Comparison of ENCODE assay signal across 9 cellular contexts in the genomic region with DNA sequence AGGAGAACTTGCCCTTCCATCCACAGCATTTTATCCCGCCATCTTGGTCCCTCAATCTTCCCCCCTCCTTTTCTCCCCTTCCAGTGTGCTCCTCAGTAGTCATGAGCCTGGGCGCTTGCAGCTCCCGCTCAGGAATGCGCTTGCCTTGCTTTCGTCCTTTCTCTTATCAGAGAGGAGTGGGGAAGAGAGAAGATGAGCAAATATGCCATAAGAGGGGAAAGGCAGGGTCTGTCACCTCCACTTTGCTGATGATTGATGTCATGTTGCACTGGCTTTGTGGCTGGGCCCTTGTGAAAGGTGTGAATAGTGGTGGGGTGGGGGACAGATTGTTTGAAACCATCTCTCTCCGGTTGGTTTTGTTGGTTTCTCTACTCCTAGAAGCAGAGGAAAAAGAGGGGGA.
DNase-seq lines count a peak whose midpoint lies in the region; ATAC-seq and TF ChIP-seq lines count a peak whose summit lies in the region.
"Had no signal": no experiment of that assay in that cellular context is flagged by ENCODE, and none has a peak within 500 bp of the region (broad histone marks: within the 10 kb centered on the region; RNA-seq: fewer than 3 reads in every experiment).

No MANE protein-coding gene starts in this region.

- no peaks in the 10 kb centered on the region for H3K36me3 Mint-ChIP-seq in Caco-2 (ENCODE audit: insufficient read depth, unreplicated experiment)

- POLR2A ChIA-PET in Caco-2 (lab: Charles Lee): interaction anchor here (0.6 kb wide), 1 partner anchor 767 kb away, joined by 4 read pairs; no protein-coding TSS in a partner anchor

- no peaks in the 10 kb centered on the region for H3K9me3 ChIP-seq in Caco-2
- H3K9me3 ChIP-seq in adrenal gland (replicated peaks in 1 of 3): no peaks in the 10 kb centered on the region

- H3K27me3 Mint-ChIP-seq in Caco-2 (ENCODE audit: insufficient read depth, unreplicated experiment): no peaks in the 10 kb centered on the region

- no peak overlapping the region for H3K4me3 Mint-ChIP-seq in Caco-2 (ENCODE audit: unreplicated experiment)

- TF ChIP-seq CTCF in Caco-2 (IDR thresholded peaks at IDR 0.05; ENCODE audit: insufficient read depth in 1 of 2, low read depth in 1 of 2, low read length in 1 of 2, severe bottlenecking in 1 of 2, unreplicated experiment in 1 of 2): no peak
- no peak for TF ChIP-seq CTCF in adrenal gland (IDR thresholded peaks at IDR 0.05)

- H3K27me3 ChIP-seq in Caco-2 (replicated peaks; ENCODE audit: control insufficient read depth, insufficient read depth, low read length) (no peaks in the 10 kb centered on the region), adrenal gland (no peaks in the 10 kb centered on the region), rectal smooth muscle tissue (ENCODE audit: control insufficient read depth, insufficient read depth, low read length) (no peaks in the 10 kb centered on the region)

- peak in 1 of 2 donors; percentile 34 for TF ChIP-seq POLR2A in adrenal gland (IDR thresholded peaks at IDR 0.05)

- DNase-seq in Caco-2 (peak; percentile 13 to 40), adrenal gland (peak; percentile 49 to 73 (median 62)), iPS-NIHi7 (ENCODE audit: extremely low spot score) (peak; percentile 31), NCI-H226 (no peak)
- DNase-seq in activated CD4-positive, alpha-beta T cell treated with anti-CD3 and anti-CD28 coated beads for 1 hour: no peak
- no peak for DNase-seq in stimulated activated CD4-positive, alpha-beta T cell treated with anti-CD3 and anti-CD28 coated beads, Interleukin-4, amount 100 ng/mL, for 4 hours
- DNase-seq: effector CD4-positive, alpha-beta T cell had no signal

- no peaks in the 10 kb centered on the region for H3K9me3 Mint-ChIP-seq in Caco-2 (ENCODE audit: unreplicated experiment)

- H3K36me3 ChIP-seq in Caco-2 (ENCODE audit: control insufficient read depth, insufficient read depth, low read length): no peaks in the 10 kb centered on the region
- H3K36me3 ChIP-seq in adrenal gland (replicated peaks in 1 of 2): no peaks in the 10 kb centered on the region
- no peaks in the 10 kb centered on the region for H3K36me3 ChIP-seq in rectal smooth muscle tissue (ENCODE audit: control insufficient read depth, insufficient read depth, low read length)

- no TSS peak for BruUV-seq in Caco-2 (replicated peaks; lab: Mats Ljungman, UMichigan)

- no peak overlapping the region for H3K4me3 ChIP-seq in Caco-2 (ENCODE audit: low read depth, low read length)
- H3K4me3 ChIP-seq in adrenal gland: peak overlapping the region in 1 of 4 donors; percentile 51
- peak overlapping the region; percentile 42 for H3K4me3 ChIP-seq in rectal smooth muscle tissue (ENCODE audit: low read length)

- H3K27ac ChIP-seq in adrenal gland: peak overlapping the region in 3 of 5 donors; percentile 52 to 86 (median 73)
- peak overlapping the region; percentile 84 for H3K27ac ChIP-seq in rectal smooth muscle tissue (ENCODE audit: low read depth, low read length)

- H3K4me1 Mint-ChIP-seq in Caco-2 (ENCODE audit: low read depth, unreplicated experiment): peaks cover 27% of the 10 kb centered on the region

- H3K4me1 ChIP-seq in Caco-2: peaks cover 14% of the 10 kb centered on the region
- H3K4me1 ChIP-seq in adrenal gland (replicated peaks in 1 of 2): peaks cover 6 to 55% of the 10 kb centered on the region in 2 donors
- H3K4me1 ChIP-seq in rectal smooth muscle tissue (ENCODE audit: control insufficient read depth, insufficient read depth, low read length): peaks cover 51% of the 10 kb centered on the region

- ATAC-seq in GM21786 (IDR thresholded peaks at IDR 0.05; ENCODE audit: unreplicated experiment): no peak

- H3K27ac Mint-ChIP-seq in Caco-2 (ENCODE audit: unreplicated experiment): no peak overlapping the region

- H3K9ac ChIP-seq in rectal smooth muscle tissue (ENCODE audit: low read length): no peak overlapping the region

- 38 to 44% (median 42%) methylated on average over 6 of the region's 6 CpGs for WGBS in adrenal gland, 4 donors

- CTCF ChIA-PET in Caco-2 (lab: Charles Lee): no interaction called here

- intact Hi-C loops in Caco-2 (cut with micrococcal nuclease; ENCODE audit: unreplicated experiment) (no loop called here), adrenal gland (cut with DNase I) (no loop called here)

Comparison
In these comparisons a context has a peak if more than half of its experiments do, and no peak if none do; other contexts are left out.
1. DNase-seq: peak in Caco-2 (2 of 2), adrenal gland (7 of 7) and iPS-NIHi7 (single experiment); none in activated CD4-positive, alpha-beta T cell treated with anti-CD3 and anti-CD28 coated beads for 1 hour (single experiment), NCI-H226 (single experiment) and stimulated activated CD4-positive, alpha-beta T cell treated with anti-CD3 and anti-CD28 coated beads, Interleukin-4, amount 100 ng/mL, for 4 hours (0 of 2).